Comparison of ENCODE assay signal across 28 cellular contexts in the genomic region with DNA sequence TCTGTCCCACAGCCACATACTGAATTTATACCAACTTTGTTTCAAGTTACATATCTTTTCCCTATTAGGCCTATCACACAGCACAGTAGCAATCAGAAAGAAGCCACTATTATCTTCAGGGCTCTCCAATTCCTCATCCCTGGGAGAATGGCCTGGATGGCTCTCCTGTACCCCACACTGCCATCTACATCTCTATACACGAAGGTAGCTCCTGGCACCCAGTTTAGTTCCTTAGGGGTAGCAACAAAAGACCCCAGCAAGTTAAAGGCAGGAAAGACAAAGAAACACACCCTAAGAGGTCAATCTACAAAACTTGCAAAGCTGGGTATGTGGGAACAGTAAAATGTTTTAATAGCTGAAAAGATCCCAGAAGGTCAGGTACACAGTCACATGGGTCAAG.
"Had no signal": no experiment of that assay in that cellular context is flagged by ENCODE, and none has a peak within 500 bp of the region (broad histone marks: within the 10 kb centered on the region; RNA-seq: fewer than 3 reads in every experiment).

No MANE protein-coding gene starts in this region.

- H3K27me3 Mint-ChIP-seq: activated CD4-positive, alpha-beta memory T cell treated with anti-CD3 and anti-CD28 coated beads for 36 hours; activated CD4-positive, alpha-beta T cell treated with anti-CD3 and anti-CD28 coated beads for 36 hours; activated CD4-positive, alpha-beta T cell treated with anti-CD3 and anti-CD28 coated beads, Interleukin-2, amount 10 ng/mL, durations not matched to agents 24 days and 14 days; activated CD8-positive, alpha-beta memory T cell treated with anti-CD3 and anti-CD28 coated beads, Interleukin-2, amount 10 ng/mL, durations not matched to agents 7 days and 5 days; activated naive CD4-positive, alpha-beta T cell treated with anti-CD3 and anti-CD28 coated beads, Interleukin-2, amount 10 ng/mL, durations not matched to agents 7 days and 5 days; activated naive CD8-positive, alpha-beta T cell treated with anti-CD3 and anti-CD28 coated beads, Interleukin-2, amount 10 ng/mL, durations not matched to agents 7 days and 5 days; central memory CD8-positive, alpha-beta T cell; T-helper 17 cell had no signal

- H3K4me3 Mint-ChIP-seq: activated CD4-positive, alpha-beta memory T cell treated with anti-CD3 and anti-CD28 coated beads for 36 hours; activated CD4-positive, alpha-beta T cell treated with anti-CD3 and anti-CD28 coated beads for 36 hours; activated CD4-positive, alpha-beta T cell treated with anti-CD3 and anti-CD28 coated beads, Interleukin-2, amount 10 ng/mL, durations not matched to agents 24 days and 14 days; activated CD8-positive, alpha-beta memory T cell treated with anti-CD3 and anti-CD28 coated beads, Interleukin-2, amount 10 ng/mL, durations not matched to agents 7 days and 5 days; activated CD8-positive, alpha-beta T cell treated with anti-CD3 and anti-CD28 coated beads, Interleukin-2, amount 10 ng/mL, durations not matched to agents 7 days and 5 days; activated naive CD4-positive, alpha-beta T cell treated with anti-CD3 and anti-CD28 coated beads, Interleukin-2, amount 10 ng/mL, durations not matched to agents 7 days and 5 days; activated naive CD8-positive, alpha-beta T cell treated with anti-CD3 and anti-CD28 coated beads, Interleukin-2, amount 10 ng/mL, durations not matched to agents 7 days and 5 days; activated T-helper 1 cell treated with anti-CD3 and anti-CD28 coated beads, Interleukin-12 subunit alpha, Interleukin-12 subunit beta, Interleukin-2, Interleukin-4 antibody, amounts not matched to agents 30 ng/mL and 10 ng/mL and 1 ng/mL, durations not matched to agents 14 hours and 24 hours and 36 hours; central memory CD8-positive, alpha-beta T cell; T-helper 17 cell; T-helper 2 cell treated with Interferon-gamma antibody and Interleukin-4, amounts not matched to agents 5 μg/mL and 100 μg/mL, for 36 hours had no signal

- H3K36me3 Mint-ChIP-seq: activated CD4-positive, alpha-beta memory T cell treated with anti-CD3 and anti-CD28 coated beads for 36 hours; activated CD8-positive, alpha-beta memory T cell treated with anti-CD3 and anti-CD28 coated beads, Interleukin-2, amount 10 ng/mL, durations not matched to agents 7 days and 5 days; activated naive CD4-positive, alpha-beta T cell treated with anti-CD3 and anti-CD28 coated beads, Interleukin-2, amount 10 ng/mL, durations not matched to agents 7 days and 5 days; activated naive CD4-positive, alpha-beta T cell treated with anti-CD3 and anti-CD28 coated beads, Interleukin-2, amount 50 U/mL, for 72 hours; activated naive CD8-positive, alpha-beta T cell treated with anti-CD3 and anti-CD28 coated beads, Interleukin-2, amount 10 ng/mL, durations not matched to agents 7 days and 5 days had no signal

- H3K27ac Mint-ChIP-seq: activated CD4-positive, alpha-beta memory T cell treated with anti-CD3 and anti-CD28 coated beads for 36 hours; activated CD4-positive, alpha-beta T cell treated with anti-CD3 and anti-CD28 coated beads for 36 hours; activated CD4-positive, alpha-beta T cell treated with anti-CD3 and anti-CD28 coated beads, Interleukin-2, amount 10 ng/mL, durations not matched to agents 24 days and 14 days; activated CD8-positive, alpha-beta memory T cell treated with anti-CD3 and anti-CD28 coated beads, Interleukin-2, amount 10 ng/mL, durations not matched to agents 7 days and 5 days; activated CD8-positive, alpha-beta T cell treated with anti-CD3 and anti-CD28 coated beads, Interleukin-2, amount 10 ng/mL, durations not matched to agents 7 days and 5 days; activated naive CD4-positive, alpha-beta T cell treated with anti-CD3 and anti-CD28 coated beads, Interleukin-2, amount 10 ng/mL, durations not matched to agents 7 days and 5 days; activated naive CD4-positive, alpha-beta T cell treated with anti-CD3 and anti-CD28 coated beads, Interleukin-2, amount 50 U/mL, for 72 hours; activated naive CD8-positive, alpha-beta T cell treated with anti-CD3 and anti-CD28 coated beads, Interleukin-2, amount 10 ng/mL, durations not matched to agents 7 days and 5 days; activated T-helper 1 cell treated with anti-CD3 and anti-CD28 coated beads, Interleukin-12 subunit alpha, Interleukin-12 subunit beta, Interleukin-2, Interleukin-4 antibody, amounts not matched to agents 30 ng/mL and 10 ng/mL and 1 ng/mL, durations not matched to agents 14 hours and 24 hours and 36 hours; activated T-helper 2 cell treated with anti-CD3 and anti-CD28 coated beads, Interferon-gamma antibody, Interleukin-2, Interleukin-4, amounts not matched to agents 10 μg/mL and 5 μg/mL and 100 μg/mL, durations not matched to agents 14 hours and 24 hours and 36 hours; T-helper 17 cell; T-helper 2 cell treated with Interferon-gamma antibody and Interleukin-4, amounts not matched to agents 5 μg/mL and 100 μg/mL, for 36 hours had no signal

- DNase-seq: activated CD4-positive, alpha-beta memory T cell treated with anti-CD3 and anti-CD28 coated beads for 36 hours; activated CD4-positive, alpha-beta T cell treated with anti-CD3 and anti-CD28 coated beads for 36 hours; activated CD4-positive, alpha-beta T cell treated with anti-CD3 and anti-CD28 coated beads, Interleukin-2, amount 10 ng/mL, durations not matched to agents 24 days and 14 days; activated CD4-positive, CD25-positive, alpha-beta regulatory T cell; activated CD4-positive, CD25-positive, alpha-beta regulatory T cell treated with anti-CD3 and anti-CD28 coated beads, Interleukin-2, amount 50 U/mL, for 72 hours; activated CD8-positive, alpha-beta memory T cell treated with anti-CD3 and anti-CD28 coated beads, Interleukin-2, amount 10 ng/mL, durations not matched to agents 7 days and 5 days; activated CD8-positive, alpha-beta memory T cell treated with anti-CD3 and anti-CD28 coated beads, Interleukin-2, amount 50 U/mL, for 4 hours; activated CD8-positive, alpha-beta T cell treated with anti-CD3 and anti-CD28 coated beads, Interleukin-2, amount 10 ng/mL, durations not matched to agents 7 days and 5 days; activated effector memory CD4-positive, alpha-beta T cell treated with anti-CD3 and anti-CD28 coated beads, Interleukin-2, amount 50 U/mL, for 16 hours; activated naive CD4-positive, alpha-beta T cell; activated naive CD4-positive, alpha-beta T cell treated with anti-CD3 and anti-CD28 coated beads, Interleukin-2, amount 10 ng/mL, durations not matched to agents 7 days and 5 days; activated naive CD8-positive, alpha-beta T cell treated with anti-CD3 and anti-CD28 coated beads, Interleukin-2, amount 10 ng/mL, durations not matched to agents 7 days and 5 days; activated T-cell treated with anti-CD3 and anti-CD28 coated beads, Interleukin-2, amount 50 U/mL, for 1 hour; activated T-cell treated with anti-CD3 and anti-CD28 coated beads, Interleukin-2, amount 50 U/mL, for 48 hours; brain microvascular endothelial cell; dermis blood vessel endothelial cell; effector CD4-positive, alpha-beta T cell; foreskin fibroblast; heart left ventricle; T-helper 1 cell; T-helper 17 cell; T1000; WERI-Rb-1 had no signal

- H3K4me1 Mint-ChIP-seq: activated CD4-positive, alpha-beta T cell treated with anti-CD3 and anti-CD28 coated beads, Interleukin-2, amount 10 ng/mL, durations not matched to agents 24 days and 14 days; activated CD8-positive, alpha-beta memory T cell treated with anti-CD3 and anti-CD28 coated beads, Interleukin-2, amount 10 ng/mL, durations not matched to agents 7 days and 5 days; activated naive CD4-positive, alpha-beta T cell treated with anti-CD3 and anti-CD28 coated beads, Interleukin-2, amount 10 ng/mL, durations not matched to agents 7 days and 5 days; activated naive CD8-positive, alpha-beta T cell treated with anti-CD3 and anti-CD28 coated beads, Interleukin-2, amount 10 ng/mL, durations not matched to agents 7 days and 5 days; central memory CD8-positive, alpha-beta T cell; T-helper 17 cell had no signal

- ATAC-seq: activated CD8-positive, alpha-beta memory T cell treated with anti-CD3 and anti-CD28 coated beads, Interleukin-2, amount 10 ng/mL, durations not matched to agents 7 days and 5 days; activated CD8-positive, alpha-beta T cell treated with anti-CD3 and anti-CD28 coated beads, Interleukin-2, amount 10 ng/mL, durations not matched to agents 7 days and 5 days; heart left ventricle; T-helper 17 cell had no signal

- H3K9me3 Mint-ChIP-seq: activated CD4-positive, alpha-beta memory T cell treated with anti-CD3 and anti-CD28 coated beads for 36 hours; activated CD4-positive, alpha-beta T cell treated with anti-CD3 and anti-CD28 coated beads, Interleukin-2, amount 10 ng/mL, durations not matched to agents 24 days and 14 days; activated naive CD4-positive, alpha-beta T cell treated with anti-CD3 and anti-CD28 coated beads, Interleukin-2, amount 10 ng/mL, durations not matched to agents 7 days and 5 days; activated naive CD4-positive, alpha-beta T cell treated with anti-CD3 and anti-CD28 coated beads, Interleukin-2, amount 50 U/mL, for 72 hours; activated naive CD8-positive, alpha-beta T cell treated with anti-CD3 and anti-CD28 coated beads, Interleukin-2, amount 10 ng/mL, durations not matched to agents 7 days and 5 days; activated T-helper 1 cell treated with anti-CD3 and anti-CD28 coated beads, Interleukin-12 subunit alpha, Interleukin-12 subunit beta, Interleukin-2, Interleukin-4 antibody, amounts not matched to agents 30 ng/mL and 10 ng/mL and 1 ng/mL, durations not matched to agents 14 hours and 24 hours and 36 hours; activated T-helper 2 cell treated with anti-CD3 and anti-CD28 coated beads, Interferon-gamma antibody, Interleukin-2, Interleukin-4, amounts not matched to agents 10 μg/mL and 5 μg/mL and 100 μg/mL, durations not matched to agents 14 hours and 24 hours and 36 hours; central memory CD8-positive, alpha-beta T cell; T-helper 2 cell treated with Interferon-gamma antibody and Interleukin-4, amounts not matched to agents 5 μg/mL and 100 μg/mL, for 36 hours had no signal
